In genomic region chr3:108047987-108048386, GRCh38 we compare ENCODE assay signal across 19 cellular contexts.
"Had no signal": no experiment of that assay in that cellular context is flagged by ENCODE, and none has a peak within 500 bp of the region (broad histone marks: within the 10 kb centered on the region; RNA-seq: fewer than 3 reads in every experiment).

No MANE protein-coding gene starts in this region.

- H3K27ac ChIP-seq: colonic mucosa, esophagus muscularis mucosa, left ventricle myocardium inferior, pancreas, psoas muscle, right atrium auricular region, spleen, tibial artery had no signal

- H3K9me3 Mint-ChIP-seq: activated naive CD4-positive, alpha-beta T cell treated with anti-CD3 and anti-CD28 coated beads for 36 hours; activated T-helper 2 cell treated with anti-CD3 and anti-CD28 coated beads, Interferon-gamma antibody, Interleukin-2, Interleukin-4, amounts not matched to agents 10 μg/mL and 5 μg/mL and 100 μg/mL, durations not matched to agents 14 hours and 24 hours and 36 hours; nephron progenitor cell had no signal

- H3K27me3 ChIP-seq: colonic mucosa, dorsolateral prefrontal cortex, esophagus muscularis mucosa, pancreas, right atrium auricular region, spleen, tibial artery had no signal

- H3K9me3 ChIP-seq: colonic mucosa, esophagus muscularis mucosa, left ventricle myocardium inferior, pancreas, psoas muscle, right atrium auricular region, SK-N-SH, spleen, tibial artery had no signal

- H3K36me3 ChIP-seq: colonic mucosa, pancreas had no signal

- H3K4me1 ChIP-seq: colonic mucosa, pancreas, psoas muscle, right atrium auricular region had no signal

- DNase-seq: activated CD4-positive, CD25-positive, alpha-beta regulatory T cell treated with anti-CD3 and anti-CD28 coated beads, Interleukin-2, amount 50 U/mL, for 72 hours; activated naive CD4-positive, alpha-beta T cell treated with anti-CD3 and anti-CD28 coated beads for 36 hours; colonic mucosa; dorsolateral prefrontal cortex; glutamatergic neuron; hippocampal formation; left ventricle myocardium inferior; nephron progenitor cell; pancreas; psoas muscle; SK-N-SH; spleen; stimulated activated CD4-positive, alpha-beta T cell treated with anti-CD3 and anti-CD28 coated beads, Interleukin-4, amount 100 ng/mL, for 1 hour; stimulated activated naive CD8-positive, alpha-beta T cell treated with anti-CD3 and anti-CD28 coated beads, Interleukin-15, Interleukin-2, amounts not matched to agents 100 U/mL and 50 U/mL, for 24 hours; substantia nigra; tibial artery had no signal

- H3K4me3 Mint-ChIP-seq: activated naive CD4-positive, alpha-beta T cell treated with anti-CD3 and anti-CD28 coated beads for 36 hours; nephron progenitor cell had no signal

- H3K4me3 ChIP-seq: colonic mucosa, dorsolateral prefrontal cortex, esophagus muscularis mucosa, left ventricle myocardium inferior, pancreas, psoas muscle, right atrium auricular region, spleen, tibial artery had no signal

- H3K27ac Mint-ChIP-seq: activated naive CD4-positive, alpha-beta T cell treated with anti-CD3 and anti-CD28 coated beads for 36 hours; activated T-helper 2 cell treated with anti-CD3 and anti-CD28 coated beads, Interferon-gamma antibody, Interleukin-2, Interleukin-4, amounts not matched to agents 10 μg/mL and 5 μg/mL and 100 μg/mL, durations not matched to agents 14 hours and 24 hours and 36 hours; nephron progenitor cell had no signal

- ATAC-seq: pancreas; psoas muscle; stimulated activated naive CD8-positive, alpha-beta T cell treated with anti-CD3 and anti-CD28 coated beads, Interleukin-15, Interleukin-2, amounts not matched to agents 100 U/mL and 50 U/mL, for 24 hours had no signal
